Comparison of ENCODE assay signal across 13 cellular contexts in the genomic region with DNA sequence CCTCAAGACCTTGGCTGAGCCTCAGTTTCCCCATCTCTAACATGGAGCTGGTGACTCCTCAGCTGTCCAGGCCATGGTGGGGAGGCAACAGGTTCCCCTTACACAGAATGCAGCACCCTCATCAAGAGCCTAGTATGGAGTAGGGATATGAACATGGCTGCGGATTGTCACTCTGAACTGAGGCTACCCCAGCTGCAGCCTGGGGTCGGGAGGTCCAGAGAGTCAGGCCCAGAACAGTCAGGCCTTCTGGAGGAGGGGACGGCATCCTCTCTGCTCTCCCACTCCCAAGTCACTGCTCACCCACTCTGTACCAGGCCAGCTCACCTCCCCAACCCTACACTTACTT. TPM values are rescaled to one million over a fixed set of nuclear protein-coding genes. Genes with fewer than 3 reads are reported as not detected.
"Had no signal": no experiment of that assay in that cellular context is flagged by ENCODE, and none has a peak within 500 bp of the region (broad histone marks: within the 10 kb centered on the region; RNA-seq: fewer than 3 reads in every experiment).

No MANE protein-coding gene starts in this region.

- H3K36me3 ChIP-seq: brain microvascular endothelial cell, esophagus muscularis mucosa, thyroid gland had no signal

- H3K9me3 ChIP-seq: esophagus muscularis mucosa, mucosa of descending colon, thyroid gland had no signal

- H3K4me3 ChIP-seq: esophagus muscularis mucosa, mucosa of descending colon, skin epidermis, thyroid gland had no signal

- DNase-seq: cerebellar nuclear complex had no signal

- H3K27me3 ChIP-seq: thyroid gland had no signal

- H3K4me3 Mint-ChIP-seq: activated CD8-positive, alpha-beta memory T cell treated with anti-CD3 and anti-CD28 coated beads, Interleukin-2, amount 10 ng/mL, durations not matched to agents 7 days and 5 days; activated naive CD8-positive, alpha-beta T cell treated with anti-CD3 and anti-CD28 coated beads for 36 hours; activated T-cell treated with anti-CD3 and anti-CD28 coated beads, Interleukin-2, amount 50 U/mL, for 4 hours; nephron had no signal

- H3K9me3 Mint-ChIP-seq: activated naive CD8-positive, alpha-beta T cell treated with anti-CD3 and anti-CD28 coated beads for 36 hours; activated T-cell treated with anti-CD3 and anti-CD28 coated beads, Interleukin-2, amount 50 U/mL, for 4 hours; nephron had no signal

- H3K4me1 Mint-ChIP-seq: activated CD8-positive, alpha-beta memory T cell treated with anti-CD3 and anti-CD28 coated beads, Interleukin-2, amount 10 ng/mL, durations not matched to agents 7 days and 5 days; activated naive CD8-positive, alpha-beta T cell treated with anti-CD3 and anti-CD28 coated beads for 36 hours had no signal

- H3K27ac ChIP-seq: brain microvascular endothelial cell, esophagus muscularis mucosa, parathyroid adenoma, skin epidermis, thyroid gland had no signal

- H2AFZ ChIP-seq: parathyroid adenoma had no signal

- H3K36me3 Mint-ChIP-seq: activated CD8-positive, alpha-beta memory T cell treated with anti-CD3 and anti-CD28 coated beads, Interleukin-2, amount 10 ng/mL, durations not matched to agents 7 days and 5 days; activated naive CD8-positive, alpha-beta T cell treated with anti-CD3 and anti-CD28 coated beads for 36 hours had no signal

- H3K27ac Mint-ChIP-seq: activated CD8-positive, alpha-beta memory T cell treated with anti-CD3 and anti-CD28 coated beads, Interleukin-2, amount 10 ng/mL, durations not matched to agents 7 days and 5 days; activated naive CD8-positive, alpha-beta T cell treated with anti-CD3 and anti-CD28 coated beads for 36 hours had no signal

- H3K9ac ChIP-seq: parathyroid adenoma had no signal

- H3K79me2 ChIP-seq: parathyroid adenoma had no signal

RNA-seq across cellular contexts. Expression of gene FOXS1, which starts 1.4 kb away (rescaled TPM):
- total RNA-seq: activated CD8-positive, alpha-beta memory T cell treated with anti-CD3 and anti-CD28 coated beads, Interleukin-2, amount 10 ng/mL, durations not matched to agents 7 days and 5 days; activated naive CD8-positive, alpha-beta T cell treated with anti-CD3 and anti-CD28 coated beads for 36 hours; activated T-cell treated with anti-CD3 and anti-CD28 coated beads, Interleukin-2, amount 50 U/mL, for 4 hours had no signal

RNA-seq across cellular contexts. Expression of gene DUSP15, which starts 23.6 kb away (rescaled TPM):
- total RNA-seq: activated CD8-positive, alpha-beta memory T cell treated with anti-CD3 and anti-CD28 coated beads, Interleukin-2, amount 10 ng/mL, durations not matched to agents 7 days and 5 days; activated naive CD8-positive, alpha-beta T cell treated with anti-CD3 and anti-CD28 coated beads for 36 hours; activated T-cell treated with anti-CD3 and anti-CD28 coated beads, Interleukin-2, amount 50 U/mL, for 4 hours; fibroblast of villous mesenchyme had no signal

RNA-seq across cellular contexts. Expression of gene TTLL9, which starts 23.7 kb away (rescaled TPM):
- total RNA-seq: activated CD8-positive, alpha-beta memory T cell treated with anti-CD3 and anti-CD28 coated beads, Interleukin-2, amount 10 ng/mL, durations not matched to agents 7 days and 5 days; activated naive CD8-positive, alpha-beta T cell treated with anti-CD3 and anti-CD28 coated beads for 36 hours; activated T-cell treated with anti-CD3 and anti-CD28 coated beads, Interleukin-2, amount 50 U/mL, for 4 hours; dermis microvascular lymphatic vessel endothelial cell; fibroblast of villous mesenchyme had no signal
